ENCODE assay signal across 1 cellular context in the genomic region with DNA sequence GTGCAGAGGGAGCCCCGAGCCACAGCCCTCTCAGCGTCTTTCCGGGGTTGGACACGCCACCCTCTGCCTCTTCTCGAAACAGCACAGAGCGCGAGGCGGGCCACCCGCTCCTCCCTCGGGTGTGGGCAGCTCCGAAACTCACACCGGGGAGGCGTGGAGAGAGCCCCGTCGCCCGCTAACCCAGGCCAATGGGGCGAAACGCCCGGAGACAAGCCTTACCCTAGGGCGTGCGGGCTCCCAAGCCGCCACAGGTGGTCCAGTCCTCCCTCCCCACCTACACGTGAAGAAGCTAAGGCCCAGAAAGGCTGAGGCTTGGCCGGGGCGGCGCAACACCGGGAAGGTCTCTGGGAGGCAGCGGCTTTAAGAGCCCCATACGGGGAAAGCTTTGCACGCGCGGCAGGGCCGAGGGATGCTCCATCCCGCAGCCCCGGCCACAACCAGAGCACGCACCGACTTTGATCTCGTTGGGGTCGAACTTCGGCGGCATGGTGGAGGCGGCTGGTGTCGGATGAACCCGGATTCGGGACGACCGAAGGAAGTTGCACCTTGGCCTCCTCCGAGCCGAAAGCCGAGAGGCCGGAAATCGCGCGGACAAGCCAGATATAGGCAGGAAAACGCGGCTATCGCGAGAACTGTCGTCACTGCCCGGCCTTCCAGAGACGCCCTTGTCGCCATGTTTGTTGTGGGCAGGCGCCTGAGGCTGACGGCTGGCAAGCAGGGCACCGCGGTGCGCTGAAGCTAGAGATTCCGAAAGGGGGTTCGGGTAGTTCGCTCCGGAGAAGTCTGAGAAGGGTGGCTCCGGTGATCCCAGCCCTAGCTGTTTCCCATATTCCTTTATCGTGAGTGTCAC.
A peak's percentile ranks its signal among the peaks of the same experiment; 100 is the strongest.
TF ChIP-seq lines count a peak whose summit lies in the region.

TSS of gene LRSAM1 (plus strand) at position 680 of the 850 bp plus-strand sequence. CDS start 3,018 bp downstream, outside the sequence.
TSS of gene RPL12 (minus strand) at position 576 of the 850 bp plus-strand sequence. CDS start at position 487, 89 bp downstream.

TF ChIP-seq in K562, 482 proteins besides CTCF, POLR2A, EP300 and RAD21 (continued from another document and continues in another):
- TF ChIP-seq PREB (CRISPR knock-in tag; IDR thresholded peaks at IDR 0.05) (peak; percentile 87; the same call in 1 of the 2 replicates), TEAD4 (IDR thresholded peaks at IDR 0.05; ENCODE audit: low read length) (peak; percentile 52), TEAD4 (CRISPR knock-in tag; IDR thresholded peaks at IDR 0.05; ENCODE audit: borderline replicate concordance) (no peak), ZNF318 (IDR thresholded peaks at IDR 0.05; ENCODE audit: borderline replicate concordance in 1 of 2, low read depth in 1 of 2) (0 out of 4 replicates have a peak, but pooled peaks of 1 of the 2 experiments have one; percentile 46), ZKSCAN1 (IDR thresholded peaks at IDR 0.05; ENCODE audit: low read depth, low read length) (no peak; the same call in 1 of the 2 replicates), ZFP36 (IDR thresholded peaks at IDR 0.05; ENCODE audit: low read depth, low read length, partially characterized antibody) (no peak), CHD1 (IDR thresholded peaks at IDR 0.05; ENCODE audit: low read length) (peak; percentile 92), LCOR (CRISPR knock-in tag; IDR thresholded peaks at IDR 0.05) (peak; percentile 94), ZKSCAN3 (CRISPR knock-in tag; IDR thresholded peaks at IDR 0.05) (no peak), RFX7 (CRISPR knock-in tag; IDR thresholded peaks at IDR 0.05) (0 out of 2 replicates have a peak, but pooled peaks have one; percentile 14), POLR2AphosphoS2 (IDR thresholded peaks at IDR 0.05; ENCODE audit: low read length) (peak; percentile 87; the same call in 1 of the 2 replicates), NCOA2 (IDR thresholded peaks at IDR 0.05; ENCODE audit: partially characterized antibody in 2 of 2) (no peak), ZNF445 (CRISPR knock-in tag; IDR thresholded peaks at IDR 0.05; ENCODE audit: low read depth) (no peak), ZNF41 (CRISPR knock-in tag; conservative IDR thresholded peaks at IDR 0.05) (no peak), PHF20 (IDR thresholded peaks at IDR 0.05; ENCODE audit: partially characterized antibody) (peak; percentile 85), SAP30 (IDR thresholded peaks at IDR 0.05; ENCODE audit: borderline replicate concordance, insufficient read depth, low read depth, low read length, poor library complexity, severe bottlenecking) (peak; percentile 76), ZNF395 (CRISPR knock-in tag; IDR thresholded peaks at IDR 0.05) (no peak; the same call in 1 of the 2 replicates), PHB (CRISPR knock-in tag; IDR thresholded peaks at IDR 0.05) (peak; percentile 60; the same call in 1 of the 2 replicates), TSHZ1 (CRISPR knock-in tag; IDR thresholded peaks at IDR 0.05) (0 out of 2 replicates have a peak, but pooled peaks have one; percentile 18), KAT8 (IDR thresholded peaks at IDR 0.05; ENCODE audit: low read depth) (no peak), ZFP30 (CRISPR knock-in tag; IDR thresholded peaks at IDR 0.05; ENCODE audit: borderline replicate concordance) (no peak), MAFF (IDR thresholded peaks at IDR 0.05; ENCODE audit: low read length) (peak; percentile 88; the same call in 1 of the 2 replicates), TGIF2 (CRISPR knock-in tag; IDR thresholded peaks at IDR 0.05) (no peak), ZNF212 (CRISPR knock-in tag; IDR thresholded peaks at IDR 0.05) (no peak)
- TF ChIP-seq, protein P1, sequence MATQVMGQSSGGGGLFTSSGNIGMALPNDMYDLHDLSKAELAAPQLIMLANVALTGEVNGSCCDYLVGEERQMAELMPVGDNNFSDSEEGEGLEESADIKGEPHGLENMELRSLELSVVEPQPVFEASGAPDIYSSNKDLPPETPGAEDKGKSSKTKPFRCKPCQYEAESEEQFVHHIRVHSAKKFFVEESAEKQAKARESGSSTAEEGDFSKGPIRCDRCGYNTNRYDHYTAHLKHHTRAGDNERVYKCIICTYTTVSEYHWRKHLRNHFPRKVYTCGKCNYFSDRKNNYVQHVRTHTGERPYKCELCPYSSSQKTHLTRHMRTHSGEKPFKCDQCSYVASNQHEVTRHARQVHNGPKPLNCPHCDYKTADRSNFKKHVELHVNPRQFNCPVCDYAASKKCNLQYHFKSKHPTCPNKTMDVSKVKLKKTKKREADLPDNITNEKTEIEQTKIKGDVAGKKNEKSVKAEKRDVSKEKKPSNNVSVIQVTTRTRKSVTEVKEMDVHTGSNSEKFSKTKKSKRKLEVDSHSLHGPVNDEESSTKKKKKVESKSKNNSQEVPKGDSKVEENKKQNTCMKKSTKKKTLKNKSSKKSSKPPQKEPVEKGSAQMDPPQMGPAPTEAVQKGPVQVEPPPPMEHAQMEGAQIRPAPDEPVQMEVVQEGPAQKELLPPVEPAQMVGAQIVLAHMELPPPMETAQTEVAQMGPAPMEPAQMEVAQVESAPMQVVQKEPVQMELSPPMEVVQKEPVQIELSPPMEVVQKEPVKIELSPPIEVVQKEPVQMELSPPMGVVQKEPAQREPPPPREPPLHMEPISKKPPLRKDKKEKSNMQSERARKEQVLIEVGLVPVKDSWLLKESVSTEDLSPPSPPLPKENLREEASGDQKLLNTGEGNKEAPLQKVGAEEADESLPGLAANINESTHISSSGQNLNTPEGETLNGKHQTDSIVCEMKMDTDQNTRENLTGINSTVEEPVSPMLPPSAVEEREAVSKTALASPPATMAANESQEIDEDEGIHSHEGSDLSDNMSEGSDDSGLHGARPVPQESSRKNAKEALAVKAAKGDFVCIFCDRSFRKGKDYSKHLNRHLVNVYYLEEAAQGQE (CRISPR knock-in tag; IDR thresholded peaks at IDR 0.05; ENCODE audit: low read depth): peak; percentile 57
- TF ChIP-seq, protein P2, sequence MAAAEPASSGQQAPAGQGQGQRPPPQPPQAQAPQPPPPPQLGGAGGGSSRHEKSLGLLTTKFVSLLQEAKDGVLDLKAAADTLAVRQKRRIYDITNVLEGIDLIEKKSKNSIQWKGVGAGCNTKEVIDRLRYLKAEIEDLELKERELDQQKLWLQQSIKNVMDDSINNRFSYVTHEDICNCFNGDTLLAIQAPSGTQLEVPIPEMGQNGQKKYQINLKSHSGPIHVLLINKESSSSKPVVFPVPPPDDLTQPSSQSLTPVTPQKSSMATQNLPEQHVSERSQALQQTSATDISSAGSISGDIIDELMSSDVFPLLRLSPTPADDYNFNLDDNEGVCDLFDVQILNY (CRISPR knock-in tag; IDR thresholded peaks at IDR 0.05): no peak
